ENCODE assay signal across 8 cellular contexts in the genomic region with DNA sequence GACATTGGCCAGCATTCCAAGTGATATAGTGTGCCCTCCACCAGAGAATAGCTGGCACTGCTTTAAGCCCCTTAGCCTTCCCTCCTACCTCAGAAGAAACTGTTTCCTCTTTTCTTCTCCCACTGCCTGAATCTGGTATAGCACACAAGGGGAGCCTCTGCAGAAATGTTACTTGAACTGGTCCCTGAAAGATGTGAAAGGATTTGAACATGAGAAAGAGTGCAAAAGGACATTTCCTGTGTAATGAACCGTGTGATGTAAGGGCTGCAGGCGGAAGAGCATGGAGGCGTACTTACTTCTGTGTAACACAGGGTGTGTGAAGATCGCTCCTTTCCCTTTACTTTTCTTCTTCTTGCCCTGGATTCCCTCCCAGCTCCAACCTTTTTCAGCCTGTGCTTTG. TPM values are rescaled to one million over a fixed set of nuclear protein-coding genes. Genes with fewer than 3 reads are reported as not detected.
DNase-seq lines count a peak whose midpoint lies in the region; ATAC-seq and TF ChIP-seq lines count a peak whose summit lies in the region.

No MANE protein-coding gene starts in this region.

- H3K27ac ChIP-seq in lower lobe of right lung, result peak overlapping the region; percentile 32

- H3K4me1 ChIP-seq in lower lobe of right lung, result peaks cover 90% of the 10 kb centered on the region

- DNase-seq in EH (ENCODE audit: low read depth) (peak; percentile 31), lower lobe of right lung (no peak), AG08396 (ENCODE audit: low spot score) (no peak), NCI-H526 (lab: John Stamatoyannopoulos, UW) (no peak), globus pallidus (ENCODE audit: low spot score) (no peak)
- no peak for DNase-seq in T-helper 2 cell treated with Interferon-gamma antibody and Interleukin-4, amounts not matched to agents 5 μg/mL and 100 μg/mL, for 36 hours (ENCODE audit: low spot score)
- no peak for DNase-seq in stimulated activated CD4-positive, alpha-beta T cell treated with anti-CD3 and anti-CD28 coated beads, Interleukin-1b, Interleukin-23, amount 100 ng/mL, for 48 hours

- H3K4me1 Mint-ChIP-seq in T-helper 2 cell treated with Interferon-gamma antibody and Interleukin-4, amounts not matched to agents 5 μg/mL and 100 μg/mL, for 36 hours (ENCODE audit: low read depth), result peaks cover 61% of the 10 kb centered on the region

- no peaks in the 10 kb centered on the region for H3K9me3 Mint-ChIP-seq in T-helper 2 cell treated with Interferon-gamma antibody and Interleukin-4, amounts not matched to agents 5 μg/mL and 100 μg/mL, for 36 hours

- no peak overlapping the region for H3K4me3 ChIP-seq in lower lobe of right lung

- TF ChIP-seq CTCF in lower lobe of right lung (IDR thresholded peaks at IDR 0.05), result no peak

- intact Hi-C loops in lower lobe of right lung (cut with DNase I), result no loop called here

- H3K9me3 ChIP-seq in lower lobe of right lung, result no peaks in the 10 kb centered on the region

- H3K4me3 Mint-ChIP-seq in T-helper 2 cell treated with Interferon-gamma antibody and Interleukin-4, amounts not matched to agents 5 μg/mL and 100 μg/mL, for 36 hours, result peak overlapping the region; percentile 66

- no peaks in the 10 kb centered on the region for H3K27me3 Mint-ChIP-seq in T-helper 2 cell treated with Interferon-gamma antibody and Interleukin-4, amounts not matched to agents 5 μg/mL and 100 μg/mL, for 36 hours (ENCODE audit: low read depth)

- H3K36me3 Mint-ChIP-seq in T-helper 2 cell treated with Interferon-gamma antibody and Interleukin-4, amounts not matched to agents 5 μg/mL and 100 μg/mL, for 36 hours (ENCODE audit: low read depth), result peaks cover 5% of the 10 kb centered on the region

- H3K27me3 ChIP-seq in lower lobe of right lung (ENCODE audit: low read depth), result no peaks in the 10 kb centered on the region

- H3K36me3 ChIP-seq in lower lobe of right lung, result no peaks in the 10 kb centered on the region

- H3K27ac Mint-ChIP-seq in T-helper 2 cell treated with Interferon-gamma antibody and Interleukin-4, amounts not matched to agents 5 μg/mL and 100 μg/mL, for 36 hours, result peak overlapping the region; percentile 42

- peak; percentile 37 for ATAC-seq in GM21423 (IDR thresholded peaks at IDR 0.05; ENCODE audit: unreplicated experiment)
- ATAC-seq in lower lobe of right lung, result peak; percentile 60 to 66

RNA-seq across cellular contexts. Expression of gene TMOD3, which starts 8.3 kb away (rescaled TPM):
- 73.7 TPM for total RNA-seq in lower lobe of right lung
